In the genomic region with DNA sequence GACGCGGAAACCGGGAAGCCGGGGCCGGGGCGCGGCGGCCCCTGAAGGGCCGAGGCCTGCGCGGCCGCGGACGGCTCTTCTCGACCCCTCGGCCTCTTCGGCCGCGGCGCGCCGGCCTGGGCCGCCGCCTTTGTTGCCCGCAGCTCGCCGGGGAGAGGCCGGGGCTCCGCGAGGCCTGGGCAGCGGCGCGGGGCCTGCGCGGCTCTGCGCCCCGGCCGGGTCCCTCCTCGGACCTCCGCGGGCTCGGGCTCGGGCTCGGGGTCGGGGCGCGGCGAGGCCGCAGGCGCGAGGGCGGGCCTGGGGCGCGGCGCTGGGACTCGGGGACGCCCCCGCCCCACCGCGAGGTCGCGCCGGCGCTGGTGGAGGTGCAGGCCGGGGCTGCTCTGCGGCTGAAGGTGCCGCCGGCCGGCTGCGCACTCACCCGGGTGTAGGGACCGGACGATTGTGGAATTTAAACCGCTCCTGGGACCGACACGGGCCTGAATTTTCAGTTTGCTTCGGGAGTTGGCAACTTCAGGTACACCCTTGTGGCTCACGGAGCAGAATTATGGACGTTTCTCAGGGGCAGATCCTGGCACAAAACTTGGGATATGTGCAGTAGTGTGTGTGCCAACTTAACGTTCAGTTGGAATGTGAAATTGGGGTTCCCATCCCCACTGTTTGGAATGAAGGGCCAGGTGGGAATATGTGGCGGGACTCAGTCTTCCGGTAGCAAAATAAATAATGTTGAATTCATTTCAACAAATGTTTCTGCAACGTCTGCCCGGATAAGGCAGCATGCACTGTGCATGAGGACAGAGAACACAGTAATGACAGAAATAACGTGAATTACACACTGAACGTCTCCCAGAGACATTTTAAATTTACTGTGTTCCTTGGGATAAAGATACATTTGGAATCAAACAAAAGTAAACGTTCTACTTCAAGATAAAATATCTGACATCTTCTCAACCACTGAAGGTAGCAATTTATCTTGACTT, we compare ENCODE assay signal across 8 cellular contexts. TPM values are rescaled to one million over a fixed set of nuclear protein-coding genes. Genes with fewer than 3 reads are reported as not detected.
DNase-seq lines count a peak whose midpoint lies in the region; ATAC-seq and TF ChIP-seq lines count a peak whose summit lies in the region.

No MANE protein-coding gene starts in this region.

- peaks cover 5% of the 10 kb centered on the region for H3K27me3 Mint-ChIP-seq in endodermal cell (ENCODE audit: insufficient read depth)

- peaks cover 31% of the 10 kb centered on the region for H3K4me1 Mint-ChIP-seq in endodermal cell

- peaks cover 45% of the 10 kb centered on the region for H3K79me2 ChIP-seq in DOHH2 (ENCODE audit: control insufficient read depth, low read length)
- peaks cover 43% of the 10 kb centered on the region for H3K79me2 ChIP-seq in mesendoderm (ENCODE audit: control insufficient read depth, insufficient read depth, low read length)

- H3K4me2 ChIP-seq in DOHH2 (ENCODE audit: low read length), result peak overlapping the region; percentile 48
- H3K4me2 ChIP-seq in mesendoderm (ENCODE audit: low read length), result peak overlapping the region; percentile 43

- DNase-seq in GM19240 (ENCODE audit: insufficient read length, low spot score) (peak; percentile 43), SK-N-DZ (ENCODE audit: low spot score) (peak; percentile 8), endodermal cell (peak; percentile 76), mesendoderm (peak; percentile 62), ureter (ENCODE audit: low spot score) (peak; percentile 46), NK-92 (lab: John Stamatoyannopoulos, UW; ENCODE audit: unreplicated experiment) (no peak)

- H3K9ac ChIP-seq in endodermal cell (ENCODE audit: extremely low read depth, low read length, poor library complexity, severe bottlenecking) (peak overlapping the region; percentile 83), mesendoderm (ENCODE audit: low read length) (peak overlapping the region; percentile 83)

- H4K20me1 ChIP-seq in DOHH2 (ENCODE audit: control insufficient read depth, insufficient read depth, low read depth, low read length), result no peaks in the 10 kb centered on the region

- no peak overlapping the region for H4K5ac ChIP-seq in mesendoderm (ENCODE audit: low read length)

- peak overlapping the region; percentile 88 for H3K4me3 Mint-ChIP-seq in endodermal cell

- H3K23ac ChIP-seq in mesendoderm (ENCODE audit: low read length), result no peak overlapping the region

- peak overlapping the region; percentile 82 for H4K8ac ChIP-seq in mesendoderm (ENCODE audit: low read depth, low read length)

- no peaks in the 10 kb centered on the region for H3K9me3 ChIP-seq in DOHH2 (ENCODE audit: control insufficient read depth, insufficient read depth, low read length)
- no peaks in the 10 kb centered on the region for H3K9me3 ChIP-seq in endodermal cell (ENCODE audit: control insufficient read depth, low read length)

- H3K4me1 ChIP-seq in DOHH2 (ENCODE audit: control insufficient read depth, low read length) (peaks cover 12% of the 10 kb centered on the region), endodermal cell (ENCODE audit: control insufficient read depth, insufficient read depth, low read length) (peaks cover 5% of the 10 kb centered on the region), mesendoderm (ENCODE audit: control insufficient read depth, low read depth, low read length) (peaks cover 3% of the 10 kb centered on the region)

- H3F3A ChIP-seq in DOHH2 (ENCODE audit: control insufficient read depth, insufficient read depth), result no peaks in the 10 kb centered on the region

- H3K4ac ChIP-seq in mesendoderm (ENCODE audit: low read depth, low read length), result peak overlapping the region; percentile 92

- no peak overlapping the region for H2AK5ac ChIP-seq in mesendoderm (ENCODE audit: low read length)

- H3K79me1 ChIP-seq in mesendoderm (ENCODE audit: low read length), result peaks cover 8% of the 10 kb centered on the region

- ATAC-seq in HG03175 (IDR thresholded peaks at IDR 0.05; ENCODE audit: unreplicated experiment), result peak; percentile 50

- no peak overlapping the region for H2BK15ac ChIP-seq in mesendoderm (replicated peaks; ENCODE audit: low read depth)

- no peaks in the 10 kb centered on the region for H3K27me3 ChIP-seq in DOHH2 (ENCODE audit: control insufficient read depth, low read length)
- peaks cover 2% of the 10 kb centered on the region for H3K27me3 ChIP-seq in endodermal cell (ENCODE audit: control insufficient read depth, insufficient read depth, low read length, poor library complexity, severe bottlenecking)
- no peaks in the 10 kb centered on the region for H3K27me3 ChIP-seq in mesendoderm (ENCODE audit: insufficient read depth, low read length, poor library complexity)

- H3K18ac ChIP-seq in mesendoderm (ENCODE audit: low read length), result peak overlapping the region; percentile 99

- H3K36me3 Mint-ChIP-seq in endodermal cell (ENCODE audit: low read depth), result peaks cover 12% of the 10 kb centered on the region

- H2BK5ac ChIP-seq in mesendoderm (ENCODE audit: low read length), result no peak overlapping the region

- no peaks in the 10 kb centered on the region for H3K9me3 Mint-ChIP-seq in endodermal cell

- H2BK120ac ChIP-seq in mesendoderm (ENCODE audit: low read depth, low read length), result peak overlapping the region; percentile 57

- no peak overlapping the region for H3K27ac ChIP-seq in DOHH2 (ENCODE audit: low read depth, low read length)
- H3K27ac ChIP-seq in endodermal cell (ENCODE audit: low read depth, low read length), result no peak overlapping the region
- peak overlapping the region; percentile 62 for H3K27ac ChIP-seq in mesendoderm (ENCODE audit: low read depth, low read length)

- peak overlapping the region; percentile 83 for H3K56ac ChIP-seq in mesendoderm (ENCODE audit: low read length)

- 1 to 2% methylated on average over 13 to 87 of the region's 87 CpGs for WGBS in endodermal cell (ENCODE audit: insufficient coverage in 1 of 2, insufficient read length in 1 of 2), 2 experiments
- WGBS in mesendoderm (ENCODE audit: extremely low coverage, insufficient coverage, low lambda C conversion rate), result no CpG with 5 or more reads among the region's 87 CpGs

- H3K36me3 ChIP-seq in DOHH2 (ENCODE audit: control insufficient read depth, low read length), result no peaks in the 10 kb centered on the region
- H3K36me3 ChIP-seq in endodermal cell (ENCODE audit: control insufficient read depth, insufficient read depth, low read length), result peaks cover 20% of the 10 kb centered on the region
- no peaks in the 10 kb centered on the region for H3K36me3 ChIP-seq in mesendoderm (ENCODE audit: control insufficient read depth, insufficient read depth, low read length)

- TF ChIP-seq CTCF in DOHH2 (IDR thresholded peaks at IDR 0.05; ENCODE audit: low read depth, low read length, poor library complexity, severe bottlenecking), result no peak
- no peak for TF ChIP-seq CTCF in endodermal cell (conservative IDR thresholded peaks at IDR 0.05)

- H3K27ac Mint-ChIP-seq in endodermal cell, result peak overlapping the region; percentile 91

- H3K4me3 ChIP-seq in DOHH2 (ENCODE audit: low read length) (peak overlapping the region; percentile 82), endodermal cell (ENCODE audit: low read length) (peak overlapping the region; percentile 99), mesendoderm (ENCODE audit: low read length) (peak overlapping the region; percentile 60)

- no peaks in the 10 kb centered on the region for H3K9me2 ChIP-seq in DOHH2 (replicated peaks; ENCODE audit: control insufficient read depth, low read length)

RNA-seq across cellular contexts. Expression of gene SOCS6, which starts 0.8 kb away (rescaled TPM):
- polyA plus RNA-seq in SK-N-DZ (2014; cell fraction: cytosol; rRNA removed), result 7.9 and 9.9 TPM in 2 replicates
- 5.9 and 8.1 TPM in 2 replicates for polyA plus RNA-seq in SK-N-DZ (2014; cell fraction: nucleus; rRNA removed)
- total RNA-seq in endodermal cell (10 to 100 TPM; 28.2 to 30.0 TPM), ureter (19.9 TPM)
- 18.2 TPM for polyA plus RNA-seq in endodermal cell (2013, experiment 1 of 2)
- polyA plus RNA-seq in endodermal cell (2013, experiment 2 of 2), result 20.1 TPM
- polyA plus RNA-seq in mesendoderm (2013, experiment 1 of 2), result 20.5 TPM
- polyA plus RNA-seq in mesendoderm (2013, experiment 2 of 2), result 21.0 TPM
